Comparison of ENCODE assay signal across 9 cellular contexts in the genomic region with DNA sequence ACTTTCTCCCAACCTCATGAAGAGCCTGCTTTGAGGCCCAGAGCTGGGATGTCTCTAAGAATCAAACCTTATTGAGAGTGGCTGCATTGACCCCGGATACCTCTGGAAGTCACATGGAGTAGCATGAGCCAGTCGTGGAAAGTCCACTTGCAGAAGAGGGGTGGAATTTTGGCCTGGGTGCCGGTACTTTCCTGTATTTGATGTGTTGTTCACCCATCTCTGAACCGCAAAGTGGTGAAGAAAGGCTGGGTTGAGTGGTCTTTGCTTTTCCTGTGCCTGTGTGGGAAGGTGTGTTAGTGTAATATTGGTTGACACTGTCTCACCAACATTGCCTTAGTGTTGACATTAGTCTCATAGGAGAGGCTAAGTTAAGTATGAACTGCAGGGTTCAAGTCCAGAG. TPM values are rescaled to one million over a fixed set of nuclear protein-coding genes. Genes with fewer than 3 reads are reported as not detected.
DNase-seq lines count a peak whose midpoint lies in the region; ATAC-seq and TF ChIP-seq lines count a peak whose summit lies in the region.
"Had no signal": no experiment of that assay in that cellular context is flagged by ENCODE, and none has a peak within 500 bp of the region (broad histone marks: within the 10 kb centered on the region; RNA-seq: fewer than 3 reads in every experiment).

No MANE protein-coding gene starts in this region.

- no peaks in the 10 kb centered on the region for H3K9me3 Mint-ChIP-seq in activated CD4-positive, alpha-beta T cell treated with anti-CD3 and anti-CD28 coated beads, Interleukin-2, amount 10 ng/mL, durations not matched to agents 7 days and 5 days
- H3K9me3 Mint-ChIP-seq in activated B cell treated with CpG ODN at 0.5 μM for 24 hours = no peaks in the 10 kb centered on the region
- no peaks in the 10 kb centered on the region for H3K9me3 Mint-ChIP-seq in central memory CD8-positive, alpha-beta T cell
- peaks cover 0 to 1% of the 10 kb centered on the region in 2 donors for H3K9me3 Mint-ChIP-seq in stimulated activated naive B cell treated with anti-CD40 and anti-IgM and Interleukin-4, amounts not matched to agents 10 μg/mL and 1 μg/mL and 100 μg/mL, for 72 hours

- CTCF ChIA-PET in activated CD4-positive, alpha-beta T cell treated with anti-CD3 and anti-CD28 coated beads, Interleukin-2, amount 10 ng/mL, durations not matched to agents 7 days and 5 days (lab: Charles Lee) = interaction anchor here (1.8 kb wide), 1 partner anchor 17 kb away, joined by 6 read pairs; no protein-coding TSS in a partner anchor
- CTCF ChIA-PET in activated B cell treated with CpG ODN at 0.5 μM for 24 hours (lab: Charles Lee) = interaction anchor here (1.1 to 2.1 kb wide), 4 partner anchors 10 to 20 kb away, joined by 5 to 8 read pairs (median 7); no protein-coding TSS in a partner anchor

- peaks cover 71% of the 10 kb centered on the region for H3K4me1 Mint-ChIP-seq in activated CD4-positive, alpha-beta T cell treated with anti-CD3 and anti-CD28 coated beads, Interleukin-2, amount 10 ng/mL, durations not matched to agents 7 days and 5 days
- H3K4me1 Mint-ChIP-seq in activated B cell treated with CpG ODN at 0.5 μM for 24 hours = peaks cover 89% of the 10 kb centered on the region
- H3K4me1 Mint-ChIP-seq in central memory CD8-positive, alpha-beta T cell = peaks cover 81% of the 10 kb centered on the region
- peaks cover 49 to 89% of the 10 kb centered on the region in 2 donors for H3K4me1 Mint-ChIP-seq in stimulated activated naive B cell treated with anti-CD40 and anti-IgM and Interleukin-4, amounts not matched to agents 10 μg/mL and 1 μg/mL and 100 μg/mL, for 72 hours

- H3K36me3 Mint-ChIP-seq in activated CD4-positive, alpha-beta T cell treated with anti-CD3 and anti-CD28 coated beads, Interleukin-2, amount 10 ng/mL, durations not matched to agents 7 days and 5 days (ENCODE audit: low read depth) = peaks cover 35% of the 10 kb centered on the region
- peaks cover 47% of the 10 kb centered on the region for H3K36me3 Mint-ChIP-seq in activated B cell treated with CpG ODN at 0.5 μM for 24 hours (ENCODE audit: low read depth)
- peaks cover 33% of the 10 kb centered on the region for H3K36me3 Mint-ChIP-seq in central memory CD8-positive, alpha-beta T cell (ENCODE audit: insufficient read depth)
- H3K36me3 Mint-ChIP-seq in stimulated activated naive B cell treated with anti-CD40 and anti-IgM and Interleukin-4, amounts not matched to agents 10 μg/mL and 1 μg/mL and 100 μg/mL, for 72 hours = peaks cover 18 to 57% of the 10 kb centered on the region in 2 donors

- H3K27ac Mint-ChIP-seq in activated CD4-positive, alpha-beta T cell treated with anti-CD3 and anti-CD28 coated beads, Interleukin-2, amount 10 ng/mL, durations not matched to agents 7 days and 5 days = peak overlapping the region; percentile 51
- peak overlapping the region; percentile 74 for H3K27ac Mint-ChIP-seq in activated B cell treated with CpG ODN at 0.5 μM for 24 hours
- H3K27ac Mint-ChIP-seq in central memory CD8-positive, alpha-beta T cell (ENCODE audit: low read depth) = peak overlapping the region; percentile 97
- H3K27ac Mint-ChIP-seq in stimulated activated naive B cell treated with anti-CD40 and anti-IgM and Interleukin-4, amounts not matched to agents 10 μg/mL and 1 μg/mL and 100 μg/mL, for 72 hours = peak overlapping the region; percentile 78

- DNase-seq in activated CD4-positive, alpha-beta T cell treated with anti-CD3 and anti-CD28 coated beads, Interleukin-2, amount 10 ng/mL, durations not matched to agents 7 days and 5 days = no peak
- no peak for DNase-seq in activated CD4-positive, alpha-beta T cell treated with anti-CD3 and anti-CD28 coated beads for 48 hours
- DNase-seq in activated B cell treated with CpG ODN at 0.5 μM for 24 hours (no peak), dermis blood vessel endothelial cell (no peak), NCI-H2081 (lab: John Stamatoyannopoulos, UW) (no peak), HPDE6-E6E7 (ENCODE audit: extremely low spot score) (no peak)
- DNase-seq in central memory CD8-positive, alpha-beta T cell (ENCODE audit: low spot score in 2 of 2) = peak in 1 of 2 donors; percentile 57
- DNase-seq in stimulated activated naive B cell treated with anti-CD40 and anti-IgM and Interleukin-4, amounts not matched to agents 10 μg/mL and 1 μg/mL and 100 μg/mL, for 72 hours = no peak
- DNase-seq: NCI-H2171 had no signal

- ATAC-seq in activated B cell treated with CpG ODN at 0.5 μM for 24 hours (ENCODE audit: low read depth) = no peak
- peak; percentile 50 for ATAC-seq in central memory CD8-positive, alpha-beta T cell (replicated peaks; ENCODE audit: extremely low read depth, poor library complexity, severe bottlenecking)
- ATAC-seq in stimulated activated naive B cell treated with anti-CD40 and anti-IgM and Interleukin-4, amounts not matched to agents 10 μg/mL and 1 μg/mL and 100 μg/mL, for 72 hours (replicated peaks) = no peak

- TF ChIP-seq CTCF in activated B cell treated with CpG ODN at 0.5 μM for 24 hours (IDR thresholded peaks at IDR 0.05) = no peak

- no peaks in the 10 kb centered on the region for H3K27me3 Mint-ChIP-seq in activated CD4-positive, alpha-beta T cell treated with anti-CD3 and anti-CD28 coated beads, Interleukin-2, amount 10 ng/mL, durations not matched to agents 7 days and 5 days
- no peaks in the 10 kb centered on the region for H3K27me3 Mint-ChIP-seq in activated B cell treated with CpG ODN at 0.5 μM for 24 hours
- no peaks in the 10 kb centered on the region for H3K27me3 Mint-ChIP-seq in central memory CD8-positive, alpha-beta T cell
- H3K27me3 Mint-ChIP-seq in stimulated activated naive B cell treated with anti-CD40 and anti-IgM and Interleukin-4, amounts not matched to agents 10 μg/mL and 1 μg/mL and 100 μg/mL, for 72 hours = no peaks in the 10 kb centered on the region

- intact Hi-C loops in activated B cell treated with CpG ODN at 0.5 μM for 24 hours (cut with micrococcal nuclease) = loop anchor here (10.0 kb wide), 2 partner anchors 327 to 403 kb away; no protein-coding TSS in a partner anchor

- H3K4me3 Mint-ChIP-seq in activated CD4-positive, alpha-beta T cell treated with anti-CD3 and anti-CD28 coated beads, Interleukin-2, amount 10 ng/mL, durations not matched to agents 7 days and 5 days = peak overlapping the region; percentile 64
- H3K4me3 Mint-ChIP-seq in activated B cell treated with CpG ODN at 0.5 μM for 24 hours = peak overlapping the region; percentile 96
- peak overlapping the region; percentile 96 for H3K4me3 Mint-ChIP-seq in central memory CD8-positive, alpha-beta T cell
- H3K4me3 Mint-ChIP-seq in stimulated activated naive B cell treated with anti-CD40 and anti-IgM and Interleukin-4, amounts not matched to agents 10 μg/mL and 1 μg/mL and 100 μg/mL, for 72 hours = peak overlapping the region; percentile 56 to 86

- POLR2A ChIA-PET in activated CD4-positive, alpha-beta T cell treated with anti-CD3 and anti-CD28 coated beads, Interleukin-2, amount 10 ng/mL, durations not matched to agents 7 days and 5 days (lab: Charles Lee) = no interaction called here
- POLR2A ChIA-PET in activated B cell treated with CpG ODN at 0.5 μM for 24 hours (lab: Charles Lee) = interaction anchor here (1.9 kb wide), 1 partner anchor 11 kb away, joined by 8 read pairs; no protein-coding TSS in a partner anchor

RNA-seq across cellular contexts. Expression of gene OTULIN, which starts 3.7 kb away (rescaled TPM):
- 10 to 100 TPM; 62.5 to 63.2 TPM for total RNA-seq in activated CD4-positive, alpha-beta T cell treated with anti-CD3 and anti-CD28 coated beads, Interleukin-2, amount 10 ng/mL, durations not matched to agents 7 days and 5 days
- total RNA-seq in activated B cell treated with CpG ODN at 0.5 μM for 24 hours (94.0 and 96.5 TPM in 2 replicates), dermis blood vessel endothelial cell (26.3 and 31.0 TPM in 2 replicates)
